ENCODE assay signal across 26 cellular contexts in genomic region chr4:53571936-53572580, GRCh38. TPM values are rescaled to one million over a fixed set of nuclear protein-coding genes. Genes with fewer than 3 reads are reported as not detected.
"Had no signal": no experiment of that assay in that cellular context is flagged by ENCODE, and none has a peak within 500 bp of the region (broad histone marks: within the 10 kb centered on the region; RNA-seq: fewer than 3 reads in every experiment).

No MANE protein-coding gene starts in this region.

- H3K4me3 ChIP-seq: left lung, lower lobe of right lung, pancreas, prostate gland, sigmoid colon, spleen, suprapubic skin, thoracic aorta, tibial artery, upper lobe of right lung had no signal

- DNase-seq: hypothalamus; immature natural killer cell; kidney; left colon; left lung; lower lobe of right lung; mammary epithelial cell; mesenchymal stem cell; naive thymus-derived CD8-positive, alpha-beta T cell; nucleus accumbens; pancreas; posterior cingulate gyrus; retina; right cardiac atrium; sigmoid colon; small intestine; spleen; stimulated activated CD4-positive, alpha-beta T cell treated with anti-CD3 and anti-CD28 coated beads, Interleukin-4, amount 100 ng/mL, for 24 hours; stimulated activated naive CD4-positive, alpha-beta T cell; tibial artery; trophoblast cell; upper lobe of right lung had no signal

- H3K36me3 ChIP-seq: left lung, lower lobe of right lung, prostate gland, sigmoid colon, spleen, suprapubic skin, thoracic aorta, tibial artery, upper lobe of right lung had no signal

- H3K27ac ChIP-seq: left lung, lower lobe of right lung, pancreas, prostate gland, sigmoid colon, spleen, suprapubic skin, thoracic aorta, tibial artery, upper lobe of right lung had no signal

- H3K9me3 ChIP-seq: left lung, lower lobe of right lung, pancreas, prostate gland, sigmoid colon, suprapubic skin, thoracic aorta, tibial artery, upper lobe of right lung had no signal

- H3K4me1 ChIP-seq: prostate gland, suprapubic skin had no signal

- H3K27me3 ChIP-seq: left lung, pancreas, sigmoid colon, spleen, suprapubic skin, tibial artery, upper lobe of right lung had no signal

RNA-seq across cellular contexts. Expression of gene LNX1, which starts 19.2 kb away (rescaled TPM):
- total RNA-seq: naive thymus-derived CD8-positive, alpha-beta T cell; neural crest cell had no signal
